In genomic region chr11:121106812-121107211, GRCh38 we compare ENCODE assay signal across 18 cellular contexts.
"Had no signal": no experiment of that assay in that cellular context is flagged by ENCODE, and none has a peak within 500 bp of the region (broad histone marks: within the 10 kb centered on the region; RNA-seq: fewer than 3 reads in every experiment).

No MANE protein-coding gene starts in this region.

- H3K9me3 Mint-ChIP-seq: activated B cell treated with CpG ODN at 0.5 μM for 24 hours; activated CD4-positive, alpha-beta T cell treated with anti-CD3 and anti-CD28 coated beads, Interleukin-2, amount 10 ng/mL, durations not matched to agents 7 days and 5 days; activated naive CD8-positive, alpha-beta T cell treated with anti-CD3 and anti-CD28 coated beads for 36 hours; activated T-cell treated with anti-CD3 and anti-CD28 coated beads, Interleukin-2, amount 50 U/mL, for 72 hours; dendritic cell treated with granulocyte-macrophage colony-stimulating factor and Interleukin-4, amounts not matched to agents 40 ng/mL and 50 ng/mL, for 4 days; effector memory CD8-positive, alpha-beta T cell; neural crest cell had no signal

- H3K4me1 Mint-ChIP-seq: activated B cell treated with CpG ODN at 0.5 μM for 24 hours; activated CD4-positive, alpha-beta T cell treated with anti-CD3 and anti-CD28 coated beads, Interleukin-2, amount 10 ng/mL, durations not matched to agents 7 days and 5 days; activated naive CD8-positive, alpha-beta T cell treated with anti-CD3 and anti-CD28 coated beads for 36 hours had no signal

- H3K4me3 Mint-ChIP-seq: activated B cell treated with CpG ODN at 0.5 μM for 24 hours; activated CD4-positive, alpha-beta T cell treated with anti-CD3 and anti-CD28 coated beads, Interleukin-2, amount 10 ng/mL, durations not matched to agents 7 days and 5 days; activated naive CD8-positive, alpha-beta T cell treated with anti-CD3 and anti-CD28 coated beads for 36 hours; activated T-cell treated with anti-CD3 and anti-CD28 coated beads, Interleukin-2, amount 50 U/mL, for 72 hours; dendritic cell treated with granulocyte-macrophage colony-stimulating factor and Interleukin-4, amounts not matched to agents 40 ng/mL and 50 ng/mL, for 4 days; effector memory CD8-positive, alpha-beta T cell; neural crest cell had no signal

- DNase-seq: activated B cell treated with CpG ODN at 0.5 μM for 24 hours; activated CD4-positive, alpha-beta T cell treated with anti-CD3 and anti-CD28 coated beads, Interleukin-2, amount 10 ng/mL, durations not matched to agents 7 days and 5 days; activated gamma-delta T cell treated with Interleukin-2 at 50 U/mL for 16 hours; activated naive CD8-positive, alpha-beta T cell treated with anti-CD3 and anti-CD28 coated beads for 36 hours; activated T-cell treated with anti-CD3 and anti-CD28 coated beads, Interleukin-2, amount 50 U/mL, for 72 hours; brain microvascular endothelial cell; cerebellar nuclear complex; effector memory CD8-positive, alpha-beta T cell; gastrocnemius medialis; kidney; left ventricle myocardium superior; ovary; stimulated activated CD4-positive, alpha-beta T cell treated with anti-CD3 and anti-CD28 coated beads, Interleukin-4, amount 100 ng/mL, for 1 hour; stimulated activated CD8-positive, alpha-beta memory T cell treated with anti-CD3 and anti-CD28 coated beads, Interleukin-4, amount 100 ng/mL, for 48 hours; uterus had no signal

- H3K36me3 Mint-ChIP-seq: activated naive CD8-positive, alpha-beta T cell treated with anti-CD3 and anti-CD28 coated beads for 36 hours had no signal

- H3K36me3 ChIP-seq: brain microvascular endothelial cell, gastrocnemius medialis, ovary, uterus had no signal

- H3K27ac Mint-ChIP-seq: activated B cell treated with CpG ODN at 0.5 μM for 24 hours; activated CD4-positive, alpha-beta T cell treated with anti-CD3 and anti-CD28 coated beads, Interleukin-2, amount 10 ng/mL, durations not matched to agents 7 days and 5 days; activated naive CD8-positive, alpha-beta T cell treated with anti-CD3 and anti-CD28 coated beads for 36 hours; activated T-cell treated with anti-CD3 and anti-CD28 coated beads, Interleukin-2, amount 50 U/mL, for 72 hours; dendritic cell treated with granulocyte-macrophage colony-stimulating factor and Interleukin-4, amounts not matched to agents 40 ng/mL and 50 ng/mL, for 4 days; effector memory CD8-positive, alpha-beta T cell had no signal

- H3K4me3 ChIP-seq: gastrocnemius medialis, ovary, uterus had no signal

- ATAC-seq: effector memory CD8-positive, alpha-beta T cell; gastrocnemius medialis; left ventricle myocardium superior had no signal

- H3K9me3 ChIP-seq: gastrocnemius medialis, ovary, uterus had no signal

- H3K27ac ChIP-seq: brain microvascular endothelial cell, epithelial cell of prostate, gastrocnemius medialis, ovary had no signal
